8 cellular contexts compared by ENCODE assay signal in the genomic region with DNA sequence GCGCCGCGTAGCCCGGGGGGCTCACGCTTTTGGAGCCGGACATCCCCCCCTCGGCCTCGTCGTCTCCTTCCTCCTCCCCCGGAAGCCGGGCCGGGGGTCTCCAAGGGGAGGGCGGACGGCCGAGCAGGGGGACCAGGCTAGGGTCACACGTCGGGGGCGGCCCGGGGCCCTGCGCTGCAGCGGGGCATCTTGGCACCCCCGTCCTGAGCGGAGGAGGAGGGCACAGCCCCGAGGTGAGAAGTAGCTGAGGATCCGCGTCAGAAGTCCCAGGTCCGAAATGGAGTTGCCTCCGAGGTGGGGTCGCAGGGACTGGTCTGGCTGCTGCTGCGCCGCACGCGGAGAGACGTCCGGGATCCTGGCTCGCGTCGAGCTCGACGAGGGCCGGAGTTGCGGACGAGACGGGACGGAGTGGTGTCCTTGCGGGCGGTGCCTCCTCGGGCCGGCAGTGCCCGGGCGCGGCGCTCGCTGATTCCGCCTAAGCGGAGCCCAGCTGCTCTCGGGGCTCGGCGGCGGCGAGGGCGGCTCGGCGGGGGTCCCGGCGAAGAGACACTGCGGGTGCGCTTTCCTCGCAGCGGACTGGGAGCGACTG. TPM values are rescaled to one million over a fixed set of nuclear protein-coding genes. Genes with fewer than 3 reads are reported as not detected.
DNase-seq lines count a peak whose midpoint lies in the region; ATAC-seq, FAIRE-seq and TF ChIP-seq lines count a peak whose summit lies in the region.

Gene ADCY5, minus strand, starts transcription at position 588 of the 589 bp plus-strand sequence. Its CDS starts 545 bp downstream, at position 43.

- no peak within 1 kb of the TSS for H3K4me3 Mint-ChIP-seq in endothelial cell (ENCODE audit: unreplicated experiment)

- H3K9me3 ChIP-seq in OCI-LY3 (ENCODE audit: insufficient read depth, low read length) (no peaks in the 10 kb centered on the region), muscle layer of colon (ENCODE audit: low read length) (no peaks in the 10 kb centered on the region), uterus (no peaks in the 10 kb centered on the region)

- no peak for FAIRE-seq in GM12892 (lab: Jason Lieb, UNC)

- TF ChIP-seq POLR2A in uterus (IDR thresholded peaks at IDR 0.05) (no peak), GM12892 (IDR thresholded peaks at IDR 0.05; ENCODE audit: low read depth, low read length) (no peak)

- H3K27me3 ChIP-seq in OCI-LY3 (ENCODE audit: low read depth, low read length) = peaks cover 9% of the 10 kb centered on the region
- no peaks in the 10 kb centered on the region for H3K27me3 ChIP-seq in muscle layer of colon (ENCODE audit: control insufficient read depth in 1 of 2, insufficient read depth in 2 of 2, low read length in 2 of 2)
- no peaks in the 10 kb centered on the region for H3K27me3 ChIP-seq in uterus

- DNase-seq in Daoy (ENCODE audit: low read depth) (peak; percentile 30), endothelial cell (ENCODE audit: low spot score) (peak; percentile 33), uterus (peak in 1 of 2 donors; percentile 35), dedifferentiated amniotic fluid mesenchymal stem cell (ENCODE audit: extremely low spot score) (no peak), GM12892 (ENCODE audit: insufficient read length) (no peak)

- H3K4me1 Mint-ChIP-seq in endothelial cell (ENCODE audit: unreplicated experiment) = peaks cover 7% of the 10 kb centered on the region

- H3K4me3 ChIP-seq in OCI-LY3 (ENCODE audit: low read length) = peak within 1 kb of the TSS; percentile 33
- peak within 1 kb of the TSS; percentile 61 to 72 for H3K4me3 ChIP-seq in muscle layer of colon (ENCODE audit: low read depth in 1 of 2, low read length in 2 of 2)
- H3K4me3 ChIP-seq in uterus = peak within 1 kb of the TSS; percentile 51 to 62

- no peak within 1 kb of the TSS for H3K27ac Mint-ChIP-seq in endothelial cell (ENCODE audit: unreplicated experiment)

- no peaks in the 10 kb centered on the region for H4K20me1 ChIP-seq in OCI-LY3 (ENCODE audit: insufficient read depth, low read length)

- H3K27me3 Mint-ChIP-seq in endothelial cell (ENCODE audit: unreplicated experiment) = peaks cover 13% of the 10 kb centered on the region

- no peak within 1 kb of the TSS for H2AFZ ChIP-seq in OCI-LY3 (ENCODE audit: low read depth, low read length)

- ATAC-seq in HG03196 (IDR thresholded peaks at IDR 0.05; ENCODE audit: unreplicated experiment) = no peak

- H3K9me3 Mint-ChIP-seq in endothelial cell (ENCODE audit: unreplicated experiment) = no peaks in the 10 kb centered on the region

- TF ChIP-seq CTCF in OCI-LY3 (IDR thresholded peaks at IDR 0.05; ENCODE audit: low read depth, low read length) (no peak), endothelial cell (IDR thresholded peaks at IDR 0.05; ENCODE audit: unreplicated experiment) (no peak), uterus (IDR thresholded peaks at IDR 0.05) (peak in 1 of 4 experiments; percentile 12)

- no peaks in the 10 kb centered on the region for H3K36me3 ChIP-seq in OCI-LY3 (replicated peaks; ENCODE audit: low read depth, low read length)
- no peaks in the 10 kb centered on the region for H3K36me3 ChIP-seq in muscle layer of colon (ENCODE audit: insufficient read depth, low read length)
- H3K36me3 ChIP-seq in uterus = no peaks in the 10 kb centered on the region

- peaks cover 4% of the 10 kb centered on the region for H3K36me3 Mint-ChIP-seq in endothelial cell (ENCODE audit: low read depth, unreplicated experiment)

- no peaks in the 10 kb centered on the region for H3K79me2 ChIP-seq in OCI-LY3 (ENCODE audit: low read length)

- no peak within 1 kb of the TSS for H3K4me2 ChIP-seq in OCI-LY3 (ENCODE audit: low read length)

- intact Hi-C loops in uterus (cut with DNase I; ENCODE audit: low total_unique reads) = no loop called here

- H3K4me1 ChIP-seq in OCI-LY3 (ENCODE audit: low read length) = no peaks in the 10 kb centered on the region
- peaks cover 19% of the 10 kb centered on the region for H3K4me1 ChIP-seq in muscle layer of colon (ENCODE audit: insufficient read depth, low read length)
- peaks cover 0 to 4% of the 10 kb centered on the region in 2 donors for H3K4me1 ChIP-seq in uterus

- H3K9ac ChIP-seq in OCI-LY3 (ENCODE audit: low read length) (no peak within 1 kb of the TSS), muscle layer of colon (ENCODE audit: low read length) (peak within 1 kb of the TSS; percentile 21)

- H3K27ac ChIP-seq in OCI-LY3 (ENCODE audit: low read length) (no peak within 1 kb of the TSS), muscle layer of colon (ENCODE audit: low read depth, low read length) (peak within 1 kb of the TSS; percentile 93), uterus (peak within 1 kb of the TSS; percentile 86)

RNA-seq across cellular contexts. Expression of gene ADCY5, which starts in this region (rescaled TPM):
- total RNA-seq in Daoy (2014; rRNA removed; shearing (Covaris generic)) = 0.06 TPM in 1 of 2 replicates, not detected in the other
- total RNA-seq in endothelial cell (ENCODE audit: unreplicated experiment) = 1.0 TPM
- 10 to 100 TPM; 21.1 to 43.5 (median 34.7) TPM for total RNA-seq in uterus
- 0.02 TPM for polyA plus RNA-seq in GM12892 (2012; ENCODE audit: missing spikeins)

Comparison
In these comparisons a context has a peak if more than half of its experiments do, and no peak if none do; other contexts are left out.
1. RNA of gene ADCY5 (total RNA-seq): 21.1 to 43.5 TPM in uterus; 1.0 TPM in endothelial cell (single experiment) and 0.06 TPM in Daoy; every median in the first group is over 10 times any median in the second.
2. Peak in DNase-seq in Daoy; RNA of the gene not detected or under 1 TPM.
3. Peak in every context shown above with its lines, with median percentiles within 50 percentile points of each other: H3K4me3 ChIP-seq.